In the genomic region with DNA sequence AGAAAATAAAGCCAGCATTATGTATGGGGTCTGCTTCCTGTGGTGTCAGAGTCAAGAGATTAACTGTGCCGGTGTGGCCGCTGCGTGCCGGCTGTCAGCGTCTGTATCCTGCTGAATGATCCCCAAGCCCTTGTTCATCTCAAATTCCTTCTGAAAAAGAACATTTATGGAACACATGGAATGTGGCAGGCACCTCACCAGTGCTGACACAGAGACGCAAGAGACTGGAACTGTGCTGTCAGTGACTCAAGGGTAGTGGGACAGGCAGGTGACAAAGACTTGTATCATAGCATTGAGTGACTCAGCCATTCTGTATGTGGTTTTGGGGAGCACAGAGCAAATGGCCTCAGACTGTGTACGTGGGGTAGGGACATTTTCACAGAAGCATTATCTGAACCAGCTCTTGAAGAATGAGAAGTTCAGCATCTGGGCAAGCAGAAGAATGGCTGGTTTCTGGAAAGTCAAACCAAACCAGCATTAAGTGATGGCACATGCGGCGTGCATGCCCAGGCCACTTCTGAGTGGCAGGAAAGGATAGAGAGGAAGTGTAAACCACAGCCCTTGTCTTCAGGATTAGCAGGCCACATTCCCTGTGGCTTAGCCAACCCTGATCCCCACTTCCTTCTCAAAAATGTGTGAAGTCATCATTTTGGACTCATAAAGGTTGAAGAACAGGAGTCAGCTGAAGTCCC, we compare ENCODE assay signal across 8 cellular contexts. TPM values are rescaled to one million over a fixed set of nuclear protein-coding genes. Genes with fewer than 3 reads are reported as not detected.
DNase-seq lines count a peak whose midpoint lies in the region; ATAC-seq, FAIRE-seq and TF ChIP-seq lines count a peak whose summit lies in the region.

No MANE protein-coding gene starts in this region.

- H3K27me3 Mint-ChIP-seq in activated T-cell treated with anti-CD3 and anti-CD28 coated beads, Interleukin-2, amount 50 U/mL, for 72 hours (ENCODE audit: low read depth) = peaks cover 30% of the 10 kb centered on the region

- DNase-seq in EL = peak; percentile 91
- peak; percentile 42 to 43 for DNase-seq in activated T-cell treated with anti-CD3 and anti-CD28 coated beads, Interleukin-2, amount 50 U/mL, for 72 hours
- DNase-seq in pons (ENCODE audit: low spot score) = peak; percentile 7
- no peak for DNase-seq in kidney
- DNase-seq in NCI-H510A treated with DMSO at 0.1 percent for 48 hours (lab: John Stamatoyannopoulos, UW) = no peak

- no peak overlapping the region for H3K9ac ChIP-seq in kidney (ENCODE audit: low read length in 2 of 2)

- no peaks in the 10 kb centered on the region for H3K36me3 ChIP-seq in kidney (ENCODE audit: control insufficient read depth in 1 of 2, insufficient read depth in 2 of 2, low read length in 2 of 2)

- H3K9me3 ChIP-seq in kidney (ENCODE audit: control insufficient read depth in 1 of 2, low read length in 2 of 2) = no peaks in the 10 kb centered on the region

- ATAC-seq in HG03460 (IDR thresholded peaks at IDR 0.05; ENCODE audit: unreplicated experiment) (peak; percentile 53), HG03039 (IDR thresholded peaks at IDR 0.05; ENCODE audit: unreplicated experiment) (no peak), HG02870 (IDR thresholded peaks at IDR 0.05; ENCODE audit: unreplicated experiment) (no peak)
- ATAC-seq in activated T-cell treated with anti-CD3 and anti-CD28 coated beads, Interleukin-2, amount 50 U/mL, for 72 hours (replicated peaks in 1 of 2) = peak; percentile 100

- no peak for TF ChIP-seq CTCF in kidney (IDR thresholded peaks at IDR 0.05; ENCODE audit: borderline replicate concordance, extremely low read depth, insufficient read depth)

- no peak overlapping the region for H3K27ac Mint-ChIP-seq in activated T-cell treated with anti-CD3 and anti-CD28 coated beads, Interleukin-2, amount 50 U/mL, for 72 hours

- H3K27ac ChIP-seq in kidney (ENCODE audit: low read depth in 2 of 2, low read length in 2 of 2) = no peak overlapping the region

- H3K9me3 Mint-ChIP-seq in activated T-cell treated with anti-CD3 and anti-CD28 coated beads, Interleukin-2, amount 50 U/mL, for 72 hours = no peaks in the 10 kb centered on the region

- H3K4me3 Mint-ChIP-seq in activated T-cell treated with anti-CD3 and anti-CD28 coated beads, Interleukin-2, amount 50 U/mL, for 72 hours = peak overlapping the region; percentile 24 to 48

- H3K36me3 Mint-ChIP-seq in activated T-cell treated with anti-CD3 and anti-CD28 coated beads, Interleukin-2, amount 50 U/mL, for 72 hours (ENCODE audit: insufficient read depth in 2 of 2) = no peaks in the 10 kb centered on the region

- peaks cover 9 to 12% of the 10 kb centered on the region in 2 donors for H3K4me1 ChIP-seq in kidney (ENCODE audit: control insufficient read depth in 1 of 2, insufficient read depth in 1 of 2, low read depth in 1 of 2, low read length in 2 of 2)

- H3K4me1 Mint-ChIP-seq in activated T-cell treated with anti-CD3 and anti-CD28 coated beads, Interleukin-2, amount 50 U/mL, for 72 hours (ENCODE audit: low read depth) = peaks cover 10% of the 10 kb centered on the region

- no peak for FAIRE-seq in kidney (lab: Jason Lieb, UNC)

- H3K4me3 ChIP-seq in kidney (ENCODE audit: low read length in 2 of 2) = no peak overlapping the region

- intact Hi-C loops in kidney (cut with DNase I) = no loop called here

RNA-seq across cellular contexts. Expression of a gene that starts 54.0 kb away (rescaled TPM):
- 1 to 10 TPM; 5.4 to 5.6 TPM for total RNA-seq in activated T-cell treated with anti-CD3 and anti-CD28 coated beads, Interleukin-2, amount 50 U/mL, for 72 hours
- 12.9 TPM for total RNA-seq in kidney
- polyA plus RNA-seq in kidney (ENCODE audit: insufficient read depth, low read depth, low replicate concordance) = 2.1 TPM

Comparison
In these comparisons a context has a peak if more than half of its experiments do, and no peak if none do; other contexts are left out.
1. DNase-seq: peak in EL (single experiment), activated T-cell treated with anti-CD3 and anti-CD28 coated beads, Interleukin-2, amount 50 U/mL, for 72 hours (2 of 2) and pons (single experiment); none in kidney (single experiment) and NCI-H510A treated with DMSO at 0.1 percent for 48 hours (single experiment).
2. ATAC-seq: peak in HG03460 (single experiment) and activated T-cell treated with anti-CD3 and anti-CD28 coated beads, Interleukin-2, amount 50 U/mL, for 72 hours (2 of 2); none in HG03039 (single experiment) and HG02870 (single experiment).